Comparison of ENCODE assay signal across 8 cellular contexts in the genomic region with DNA sequence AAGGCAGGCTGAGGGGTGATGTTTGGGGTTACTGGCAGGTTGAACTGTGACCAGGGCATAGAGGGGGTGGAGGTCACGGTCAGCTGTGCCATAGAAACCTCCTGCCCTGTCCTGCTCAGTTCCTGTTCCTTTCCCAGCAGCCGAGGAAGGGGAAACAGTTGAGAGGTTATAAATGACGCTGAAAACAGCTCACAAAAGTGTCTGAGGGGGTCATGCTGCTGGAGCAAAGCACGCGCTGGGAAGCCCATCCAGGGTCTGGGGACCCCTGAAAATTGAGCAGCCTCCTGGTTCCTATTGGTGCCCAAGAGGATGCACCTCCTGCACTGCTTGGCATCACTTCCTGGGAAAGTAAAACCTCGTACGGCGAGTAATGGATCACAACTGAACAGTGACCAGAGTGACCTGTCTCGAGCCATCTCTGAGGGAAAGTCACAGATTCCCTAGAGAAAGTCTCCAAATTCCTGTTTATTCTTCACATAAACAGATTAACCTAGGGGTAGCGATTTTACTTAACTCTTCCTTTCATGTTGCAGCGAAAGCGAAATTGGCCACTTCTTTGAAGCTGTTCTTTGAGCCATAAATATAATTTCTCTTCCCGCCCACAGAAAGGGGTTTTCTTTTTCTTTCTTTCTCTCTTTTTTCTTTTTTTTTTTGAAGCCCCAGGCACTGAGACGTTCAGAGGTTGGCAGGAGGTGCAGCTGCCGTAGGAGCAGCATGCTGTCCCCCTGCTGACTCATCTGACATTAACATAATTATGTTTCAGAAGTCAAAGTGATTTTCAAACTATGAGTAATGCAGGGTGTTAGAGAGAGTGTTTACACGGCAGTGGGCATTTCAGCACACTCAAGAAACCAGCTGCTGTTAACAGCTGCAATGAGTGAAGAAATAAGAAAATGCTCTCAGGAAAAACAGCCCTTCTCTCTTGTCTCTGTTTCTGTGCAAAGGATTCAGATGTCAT. TPM values are rescaled to one million over a fixed set of nuclear protein-coding genes. Genes with fewer than 3 reads are reported as not detected.
A peak's percentile ranks its signal among the peaks of the same experiment; 100 is the strongest.
DNase-seq lines count a peak whose midpoint lies in the region; ATAC-seq lines count a peak whose summit lies in the region.

No MANE protein-coding gene starts in this region.

- H3K9ac ChIP-seq in endocrine pancreas (ENCODE audit: control insufficient read depth, insufficient read depth, low read length), result no peak overlapping the region

- ATAC-seq in GM18873 (IDR thresholded peaks at IDR 0.05; ENCODE audit: low FRiP score, unreplicated experiment) (peak; percentile 99), HG03097 (IDR thresholded peaks at IDR 0.05; ENCODE audit: low FRiP score, unreplicated experiment) (peak; percentile 97), naive B cell (ENCODE audit: low read depth in 2 of 2) (peak; percentile 81)

- peak overlapping the region; percentile 67 to 90 (median 82) for H3K27ac Mint-ChIP-seq in naive B cell

- H3K4me1 ChIP-seq in endocrine pancreas (ENCODE audit: control insufficient read depth, insufficient read depth, low read length), result peaks cover 8% of the 10 kb centered on the region

- DNase-seq in AG20443 (ENCODE audit: low spot score), result peak; percentile 73
- DNase-seq in NCI-H2227 treated with DMSO at 0.1 percent for 48 hours (lab: John Stamatoyannopoulos, UW), result peak; percentile 65
- DNase-seq in activated CD4-positive, alpha-beta T cell treated with anti-CD3 and anti-CD28 coated beads, Interleukin-2, amount 50 U/mL, for 1 hour, result peak; percentile 36
- DNase-seq in naive B cell, result peak; percentile 38
- DNase-seq in stimulated activated naive CD4-positive, alpha-beta T cell treated with Interleukin-2 at 50 U/mL for 16 hours (lab: John Stamatoyannopoulos, UW), result peak; percentile 74

- H3K27me3 Mint-ChIP-seq in naive B cell, result peaks cover 0 to 3% (median 0%) of the 10 kb centered on the region in 3 donors

- no peaks in the 10 kb centered on the region for H3K36me3 ChIP-seq in endocrine pancreas (ENCODE audit: control insufficient read depth, insufficient read depth, low read length)

- no peaks in the 10 kb centered on the region for H3K9me3 ChIP-seq in endocrine pancreas (ENCODE audit: control insufficient read depth, low read length)

- H3K27me3 ChIP-seq in endocrine pancreas (ENCODE audit: control insufficient read depth, insufficient read depth, low read length), result no peaks in the 10 kb centered on the region

- peak overlapping the region; percentile 58 for H3K4me3 ChIP-seq in endocrine pancreas (ENCODE audit: control insufficient read depth, insufficient read depth, low read length)

- peak overlapping the region; percentile 85 to 99 (median 90) for H3K4me3 Mint-ChIP-seq in naive B cell

- peaks cover 11 to 25% (median 19%) of the 10 kb centered on the region in 3 donors for H3K4me1 Mint-ChIP-seq in naive B cell

- peaks cover 0 to 9% (median 5%) of the 10 kb centered on the region in 7 donors for H3K9me3 Mint-ChIP-seq in naive B cell

- no peaks in the 10 kb centered on the region for H3K36me3 Mint-ChIP-seq in naive B cell

RNA-seq across cellular contexts. Expression of gene ATF3, which starts 41.8 kb away (rescaled TPM):
- 1 to 10 TPM in 1 of 6 donors, under 1 TPM in 4, not detected in 1; 0.35 to 1.0 (median 0.76) TPM for polyA plus RNA-seq in naive B cell (ENCODE audit: low read depth in 6 of 6)

Comparison
In these comparisons a context has a peak if more than half of its experiments do, and no peak if none do; other contexts are left out.
1. Peak in every context shown above with its lines: DNase-seq, ATAC-seq and H3K4me3 ChIP-seq.